In genomic region chr6:157274471-157275226, GRCh38 we compare ENCODE assay signal across 8 cellular contexts. TPM values are rescaled to one million over a fixed set of nuclear protein-coding genes. Genes with fewer than 3 reads are reported as not detected.
DNase-seq lines count a peak whose midpoint lies in the region; ATAC-seq and TF ChIP-seq lines count a peak whose summit lies in the region.

No MANE protein-coding gene starts in this region.

- H3K27ac ChIP-seq in HL-60 (replicated peaks), result 0 out of 2 replicates have a peak overlapping the region, but pooled peaks have one; percentile 30
- H3K27ac ChIP-seq in mucosa of rectum (ENCODE audit: low read depth in 2 of 2, low read length in 2 of 2), result peak overlapping the region; percentile 43 to 48

- no peak for TF ChIP-seq CTCF in HL-60 (IDR thresholded peaks at IDR 0.05; ENCODE audit: insufficient read depth, low read length)
- peak; percentile 44 for TF ChIP-seq CTCF in epithelial cell of proximal tubule (conservative IDR thresholded peaks at IDR 0.05; ENCODE audit: low read depth, low read length)

- H3K9me3 ChIP-seq in NT2/D1 (ENCODE audit: insufficient read depth, low read length), result no peaks in the 10 kb centered on the region
- H3K9me3 ChIP-seq in mucosa of rectum (ENCODE audit: control insufficient read depth in 2 of 2, low read length in 2 of 2), result no peaks in the 10 kb centered on the region

- peaks cover 14% of the 10 kb centered on the region for H3K27me3 ChIP-seq in HL-60 (ENCODE audit: insufficient read depth, poor library complexity, severe bottlenecking)
- H3K27me3 ChIP-seq in NT2/D1 (ENCODE audit: insufficient read depth, insufficient read length), result peaks cover 9% of the 10 kb centered on the region
- H3K27me3 ChIP-seq in mucosa of rectum (ENCODE audit: control insufficient read depth in 2 of 2, insufficient read depth in 2 of 2, low read length in 2 of 2), result no peaks in the 10 kb centered on the region

- peak; percentile 87 for ATAC-seq in GM19467 (IDR thresholded peaks at IDR 0.05; ENCODE audit: unreplicated experiment)

- H3K9ac ChIP-seq in NT2/D1 (ENCODE audit: insufficient read length, low read depth) (peak overlapping the region; percentile 63), mucosa of rectum (ENCODE audit: low read depth in 1 of 2, low read length in 2 of 2) (peak overlapping the region; percentile 24 to 77)

- H3K4me1 ChIP-seq in NT2/D1 (ENCODE audit: insufficient read depth, insufficient read length) (peaks cover 3% of the 10 kb centered on the region), mucosa of rectum (ENCODE audit: control insufficient read depth in 2 of 2, insufficient read depth in 2 of 2, low read length in 2 of 2) (peaks cover 4 to 7% of the 10 kb centered on the region in 2 donors)

- H3K36me3 ChIP-seq in NT2/D1 (ENCODE audit: insufficient read depth, insufficient read length, low read length) (no peaks in the 10 kb centered on the region), mucosa of rectum (ENCODE audit: control insufficient read depth in 2 of 2, insufficient read depth in 2 of 2, low read length in 2 of 2) (no peaks in the 10 kb centered on the region)

- H3K4me3 ChIP-seq in HL-60 (replicated peaks; ENCODE audit: insufficient read depth, low read length) (peak overlapping the region; percentile 74), NT2/D1 (ENCODE audit: insufficient read length, low read depth) (peak overlapping the region; percentile 34), epithelial cell of proximal tubule (ENCODE audit: low read depth, low read length) (peak overlapping the region; percentile 65), mucosa of rectum (ENCODE audit: low read length in 2 of 2) (peak overlapping the region; percentile 72)

- DNase-seq in CMK (ENCODE audit: low read depth), result peak; percentile 43
- peak in 1 of 2 experiments; percentile 50 for DNase-seq in HL-60 (ENCODE audit: low read depth in 1 of 2, low spot score in 1 of 2)
- DNase-seq in NT2/D1 (ENCODE audit: low read depth, low spot score), result peak; percentile 49
- DNase-seq in activated T-cell treated with anti-CD3 and anti-CD28 coated beads for 24 hours (ENCODE audit: low read depth), result peak; percentile 73
- no peak for DNase-seq in epithelial cell of proximal tubule (ENCODE audit: low read depth)
- peak; percentile 84 for DNase-seq in stimulated activated CD8-positive, alpha-beta memory T cell treated with anti-CD3 and anti-CD28 coated beads, Interleukin-4, amount 100 ng/mL, for 48 hours

RNA-seq across cellular contexts. Expression of gene TMEM242, which starts 48.7 kb away (rescaled TPM):
- total RNA-seq in epithelial cell of proximal tubule, result 5.2 and 8.0 TPM in 2 replicates
